In the genomic region with DNA sequence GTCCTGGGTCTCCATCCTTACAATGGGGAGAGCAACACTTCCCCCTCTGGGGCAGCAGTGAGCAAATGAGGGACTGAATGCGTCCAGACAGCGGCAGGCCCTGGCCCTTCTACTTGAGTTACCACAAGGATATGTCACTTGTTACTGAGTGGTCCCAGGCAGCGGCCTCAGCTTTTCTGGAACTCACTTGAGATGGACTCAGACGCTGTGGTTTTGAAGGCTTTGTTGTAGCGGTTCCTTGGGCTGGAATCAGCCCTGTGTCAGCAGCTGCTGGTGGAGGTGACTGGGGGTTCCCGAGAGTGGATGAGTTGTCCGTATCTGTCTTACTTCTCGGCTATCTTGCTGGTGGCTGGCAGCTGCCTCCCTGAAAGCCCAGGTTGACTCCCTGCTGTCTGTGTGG, we compare ENCODE assay signal across 1 cellular context.
TF ChIP-seq lines count a peak whose summit lies in the region.

No MANE protein-coding gene starts in this region.

TF ChIP-seq in K562, 482 proteins besides CTCF, POLR2A, EP300 and RAD21 (continued from another document):
- TF ChIP-seq, protein P1, sequence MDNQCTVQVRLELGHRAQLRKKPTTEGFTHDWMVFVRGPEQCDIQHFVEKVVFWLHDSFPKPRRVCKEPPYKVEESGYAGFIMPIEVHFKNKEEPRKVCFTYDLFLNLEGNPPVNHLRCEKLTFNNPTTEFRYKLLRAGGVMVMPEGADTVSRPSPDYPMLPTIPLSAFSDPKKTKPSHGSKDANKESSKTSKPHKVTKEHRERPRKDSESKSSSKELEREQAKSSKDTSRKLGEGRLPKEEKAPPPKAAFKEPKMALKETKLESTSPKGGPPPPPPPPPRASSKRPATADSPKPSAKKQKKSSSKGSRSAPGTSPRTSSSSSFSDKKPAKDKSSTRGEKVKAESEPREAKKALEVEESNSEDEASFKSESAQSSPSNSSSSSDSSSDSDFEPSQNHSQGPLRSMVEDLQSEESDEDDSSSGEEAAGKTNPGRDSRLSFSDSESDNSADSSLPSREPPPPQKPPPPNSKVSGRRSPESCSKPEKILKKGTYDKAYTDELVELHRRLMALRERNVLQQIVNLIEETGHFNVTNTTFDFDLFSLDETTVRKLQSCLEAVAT (IDR thresholded peaks at IDR 0.05), result 0 out of 4 replicates have a peak, but pooled peaks of 1 of the 2 experiments have one; percentile 21
- TF ChIP-seq RBBP5 (IDR thresholded peaks at IDR 0.05; ENCODE audit: borderline replicate concordance, insufficient read depth, low read length, poor library complexity, severe bottlenecking), result peak; percentile 23
